8 cellular contexts compared by ENCODE assay signal in the genomic region with DNA sequence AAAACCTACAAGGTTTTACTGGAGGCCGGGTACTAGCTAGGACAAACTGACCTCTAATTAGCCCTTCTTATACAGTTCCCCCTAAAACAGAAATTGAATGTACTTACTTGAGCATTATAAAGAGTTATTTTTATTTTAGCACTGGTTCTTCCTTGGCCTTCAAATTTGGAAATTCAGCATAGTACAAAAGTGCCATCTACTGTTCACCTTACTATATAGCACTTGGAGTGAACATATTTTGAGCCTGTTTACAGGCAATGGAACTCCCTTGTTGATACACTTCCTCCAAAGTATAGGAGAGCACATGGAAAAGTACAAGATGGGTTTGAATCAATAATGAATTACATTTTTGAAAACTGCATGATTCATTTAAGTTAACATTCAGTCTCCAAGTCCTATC. TPM values are rescaled to one million over a fixed set of nuclear protein-coding genes. Genes with fewer than 3 reads are reported as not detected.
A peak's percentile ranks its signal among the peaks of the same experiment; 100 is the strongest.
DNase-seq lines count a peak whose midpoint lies in the region; TF ChIP-seq lines count a peak whose summit lies in the region.

No MANE protein-coding gene starts in this region.

- peaks cover 19% of the 10 kb centered on the region for H3K4me1 ChIP-seq in OCI-LY7 (ENCODE audit: insufficient read depth, low read length, poor library complexity, severe bottlenecking)
- peaks cover 4% of the 10 kb centered on the region for H3K4me1 ChIP-seq in osteoblast (ENCODE audit: insufficient read depth, low read length)

- H2AFZ ChIP-seq in OCI-LY7 (ENCODE audit: low read length), result no peak overlapping the region
- no peak overlapping the region for H2AFZ ChIP-seq in osteoblast (ENCODE audit: low read length)

- H3K4me3 Mint-ChIP-seq in IgD-negative memory B cell (peak overlapping the region in 1 of 4 donors; percentile 47), endothelial cell (ENCODE audit: unreplicated experiment) (no peak overlapping the region)
- no peak overlapping the region for H3K4me3 Mint-ChIP-seq in T-helper 2 cell treated with Interferon-gamma antibody and Interleukin-4, amounts not matched to agents 5 μg/mL and 100 μg/mL, for 36 hours

- no peaks in the 10 kb centered on the region for H3K27me3 Mint-ChIP-seq in IgD-negative memory B cell
- peaks cover 7% of the 10 kb centered on the region for H3K27me3 Mint-ChIP-seq in endothelial cell (ENCODE audit: unreplicated experiment)
- no peaks in the 10 kb centered on the region for H3K27me3 Mint-ChIP-seq in T-helper 2 cell treated with Interferon-gamma antibody and Interleukin-4, amounts not matched to agents 5 μg/mL and 100 μg/mL, for 36 hours (ENCODE audit: low read depth)

- CTCF ChIA-PET in AG04449 (lab: Yijun Ruan, JAX), result interaction anchor here (0.7 to 12.4 kb wide), 17 partner anchors 10 to 1443 kb away, joined by 3 to 265 read pairs (median 3); no protein-coding TSS in a partner anchor
- CTCF ChIA-PET in GM10248 (lab: Yijun Ruan, JAX), result interaction anchor here (0.8 to 9.7 kb wide), 11 partner anchors 10 to 513 kb away, joined by 3 to 132 read pairs (median 4); no protein-coding TSS in a partner anchor
- CTCF ChIA-PET in OCI-LY7 (lab: Charles Lee; ENCODE audit: unreplicated experiment), result no interaction called here

- POLR2A ChIA-PET in AG04449 (lab: Yijun Ruan, JAX) (no interaction called here), GM10248 (lab: Yijun Ruan, JAX) (no interaction called here), OCI-LY7 (lab: Charles Lee) (no interaction called here)

- H3K79me2 ChIP-seq in OCI-LY7 (ENCODE audit: insufficient read depth, low read depth, low read length), result peaks cover 4% of the 10 kb centered on the region; the same call in 1 of the 2 replicates
- H3K79me2 ChIP-seq in osteoblast (ENCODE audit: insufficient read depth, low read length), result peaks cover 4% of the 10 kb centered on the region

- H3K9me3 ChIP-seq in OCI-LY7 (ENCODE audit: low read length) (no peaks in the 10 kb centered on the region), osteoblast (ENCODE audit: low read depth, low read length) (no peaks in the 10 kb centered on the region)

- no peak for DNase-seq in AG04449 (ENCODE audit: low read depth, low spot score)
- DNase-seq in GM10248 (ENCODE audit: extremely low spot score), result peak; percentile 60
- peak; percentile 58 for DNase-seq in OCI-LY7 (ENCODE audit: low spot score)
- no peak for DNase-seq in endothelial cell (ENCODE audit: low spot score)
- DNase-seq in osteoblast (ENCODE audit: insufficient read length, low spot score, missing footprints), result peak; percentile 82
- DNase-seq in activated naive CD4-positive, alpha-beta T cell treated with Interleukin-2 at 50 U/mL for 16 hours, result no peak
- no peak for DNase-seq in T-helper 2 cell treated with Interferon-gamma antibody and Interleukin-4, amounts not matched to agents 5 μg/mL and 100 μg/mL, for 36 hours (ENCODE audit: low spot score)

- H3K27ac Mint-ChIP-seq in IgD-negative memory B cell (peak overlapping the region in 2 of 3 donors; percentile 16 to 26), endothelial cell (ENCODE audit: unreplicated experiment) (no peak overlapping the region)
- H3K27ac Mint-ChIP-seq in T-helper 2 cell treated with Interferon-gamma antibody and Interleukin-4, amounts not matched to agents 5 μg/mL and 100 μg/mL, for 36 hours, result no peak overlapping the region

- TF ChIP-seq CTCF in AG04449 (IDR thresholded peaks at IDR 0.05; ENCODE audit: insufficient read depth, low read length, missing control alignments) (peak; percentile 57), GM10248 (IDR thresholded peaks at IDR 0.05; ENCODE audit: control extremely low read depth, extremely low read depth, low read depth, missing control alignments) (peak; percentile 68), OCI-LY7 (conservative IDR thresholded peaks at IDR 0.05; ENCODE audit: low read length) (peak; percentile 92), endothelial cell (IDR thresholded peaks at IDR 0.05; ENCODE audit: unreplicated experiment) (peak; percentile 46), osteoblast (IDR thresholded peaks at IDR 0.05; ENCODE audit: extremely low read depth, low read depth, low read length) (peak; percentile 80)

- H3K27me3 ChIP-seq in osteoblast (ENCODE audit: insufficient read depth, low read length), result no peaks in the 10 kb centered on the region

- H3K4me2 ChIP-seq in OCI-LY7 (ENCODE audit: low read length) (no peak overlapping the region), osteoblast (ENCODE audit: insufficient read depth, low read length) (no peak overlapping the region)

- no TSS peak for BruUV-seq in OCI-LY7 (replicated peaks; lab: Mats Ljungman, UMichigan)

- H3K36me3 Mint-ChIP-seq in IgD-negative memory B cell (peaks cover 2% of the 10 kb centered on the region), endothelial cell (ENCODE audit: low read depth, unreplicated experiment) (no peaks in the 10 kb centered on the region)
- H3K36me3 Mint-ChIP-seq in T-helper 2 cell treated with Interferon-gamma antibody and Interleukin-4, amounts not matched to agents 5 μg/mL and 100 μg/mL, for 36 hours (ENCODE audit: low read depth), result peaks cover 7% of the 10 kb centered on the region

- H3K4me3 ChIP-seq in AG04449 (ENCODE audit: low read depth, low read length) (no peak overlapping the region), OCI-LY7 (ENCODE audit: low read depth, low read length, poor library complexity, severe bottlenecking) (no peak overlapping the region), osteoblast (ENCODE audit: insufficient read depth, low read length) (no peak overlapping the region)

- no peaks in the 10 kb centered on the region for H4K20me1 ChIP-seq in OCI-LY7 (ENCODE audit: insufficient read depth, low read length)
- peaks cover 4% of the 10 kb centered on the region for H4K20me1 ChIP-seq in osteoblast (ENCODE audit: insufficient read depth, low read length)

- no peaks in the 10 kb centered on the region for H3K36me3 ChIP-seq in OCI-LY7 (ENCODE audit: insufficient read depth, low read length)
- no peaks in the 10 kb centered on the region for H3K36me3 ChIP-seq in osteoblast (ENCODE audit: insufficient read depth, low read length)

- H3K9me2 ChIP-seq in OCI-LY7 (ENCODE audit: insufficient read depth, low read length), result no peaks in the 10 kb centered on the region

- H3K4me1 Mint-ChIP-seq in IgD-negative memory B cell (peaks cover 13 to 28% (median 20%) of the 10 kb centered on the region in 3 donors), endothelial cell (ENCODE audit: unreplicated experiment) (peaks cover 9% of the 10 kb centered on the region)
- peaks cover 31% of the 10 kb centered on the region for H3K4me1 Mint-ChIP-seq in T-helper 2 cell treated with Interferon-gamma antibody and Interleukin-4, amounts not matched to agents 5 μg/mL and 100 μg/mL, for 36 hours (ENCODE audit: low read depth)

- H3K9me3 Mint-ChIP-seq in IgD-negative memory B cell (no peaks in the 10 kb centered on the region), endothelial cell (ENCODE audit: unreplicated experiment) (no peaks in the 10 kb centered on the region)
- H3K9me3 Mint-ChIP-seq in T-helper 2 cell treated with Interferon-gamma antibody and Interleukin-4, amounts not matched to agents 5 μg/mL and 100 μg/mL, for 36 hours, result no peaks in the 10 kb centered on the region

- intact Hi-C loops in OCI-LY7 (cut with micrococcal nuclease; ENCODE audit: unreplicated experiment), result loop anchor here (1.0 to 5.0 kb wide), 4 partner anchors 67 to 1387 kb away; a partner anchor contains a TSS

- H3K27ac ChIP-seq in OCI-LY7 (ENCODE audit: low read depth, low read length, poor library complexity, severe bottlenecking) (no peak overlapping the region), osteoblast (ENCODE audit: low read depth, low read length) (no peak overlapping the region)

RNA-seq across cellular contexts. Expression of a gene that starts 3.9 kb away (rescaled TPM):
- polyA plus RNA-seq in IgD-negative memory B cell, result 26.1 TPM
- 18.0 and 30.9 TPM in 2 replicates for total RNA-seq in OCI-LY7 (2014; rRNA removed; shearing (Covaris generic))
- total RNA-seq in OCI-LY7 (2022) (28.9 and 36.8 TPM in 2 replicates), endothelial cell (ENCODE audit: unreplicated experiment) (22.7 TPM), osteoblast (10.9 and 24.8 TPM in 2 replicates)

RNA-seq across cellular contexts. Expression of a gene that starts 5.1 kb away (rescaled TPM):
- polyA plus RNA-seq in IgD-negative memory B cell, result 3.1 TPM
- total RNA-seq in OCI-LY7 (2014; rRNA removed; shearing (Covaris generic)), result 2.1 and 3.8 TPM in 2 replicates
- total RNA-seq in OCI-LY7 (2022) (3.7 and 4.4 TPM in 2 replicates), endothelial cell (ENCODE audit: unreplicated experiment) (5.7 TPM), osteoblast (9.4 and 11.5 TPM in 2 replicates)

Comparison
In these comparisons a context has a peak if more than half of its experiments do, and no peak if none do; other contexts are left out.
1. DNase-seq: peak in GM10248 (single experiment), OCI-LY7 (single experiment) and osteoblast (single experiment); none in AG04449 (single experiment), endothelial cell (single experiment), activated naive CD4-positive, alpha-beta T cell treated with Interleukin-2 at 50 U/mL for 16 hours (single experiment) and T-helper 2 cell treated with Interferon-gamma antibody and Interleukin-4, amounts not matched to agents 5 μg/mL and 100 μg/mL, for 36 hours (single experiment).
2. H3K27ac Mint-ChIP-seq: peak in IgD-negative memory B cell (2 of 3); none in endothelial cell (single experiment) and T-helper 2 cell treated with Interferon-gamma antibody and Interleukin-4, amounts not matched to agents 5 μg/mL and 100 μg/mL, for 36 hours (single experiment).
3. Peak in every context shown above with its lines, with median percentiles within 50 percentile points of each other: CTCF ChIP-seq.